In the genomic region with DNA sequence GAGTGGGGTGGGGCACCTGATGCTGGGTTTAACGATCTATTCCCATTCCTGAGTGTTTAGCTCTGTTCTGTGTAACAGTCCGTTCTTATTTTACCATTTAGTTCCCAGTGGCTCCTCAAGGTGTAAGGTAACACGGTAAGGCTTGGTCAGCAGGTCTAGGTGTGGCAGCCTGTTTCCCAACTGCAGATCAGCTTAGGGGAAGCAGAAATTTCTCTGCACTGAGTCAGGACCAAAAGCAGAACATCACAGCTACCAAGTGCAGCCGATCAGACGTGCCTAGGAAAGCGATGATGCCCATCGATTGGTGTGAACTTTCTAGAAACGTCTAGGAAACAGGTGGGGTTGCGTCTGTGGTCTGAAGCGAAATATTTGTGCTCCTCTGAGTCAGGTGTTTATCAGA, we compare ENCODE assay signal across 18 cellular contexts.
"Had no signal": no experiment of that assay in that cellular context is flagged by ENCODE, and none has a peak within 500 bp of the region (broad histone marks: within the 10 kb centered on the region; RNA-seq: fewer than 3 reads in every experiment).

No MANE protein-coding gene starts in this region.

- H3K27me3 ChIP-seq: body of pancreas had no signal

- H3K9me3 ChIP-seq: body of pancreas, gastroesophageal sphincter, transverse colon had no signal

- H3K36me3 ChIP-seq: gastroesophageal sphincter, transverse colon had no signal

- DNase-seq: activated B cell treated with CpG ODN at 0.5 μM for 24 hours; activated CD4-positive, alpha-beta T cell treated with anti-CD3 and anti-CD28 coated beads for 48 hours; activated CD8-positive, alpha-beta memory T cell treated with anti-CD3 and anti-CD28 coated beads, Interleukin-2, amount 50 U/mL, for 4 hours; activated CD8-positive, alpha-beta T cell treated with anti-CD3 and anti-CD28 coated beads, Interleukin-2, amount 10 ng/mL, durations not matched to agents 7 days and 5 days; activated gamma-delta T cell; activated T-cell treated with anti-CD3 and anti-CD28 coated beads, Interleukin-2, amount 50 U/mL, for 48 hours; amniotic stem cell; body of pancreas; cerebellar nuclear complex; effector memory CD4-positive, alpha-beta T cell; left ventricle myocardium superior; nucleus accumbens; posterior cingulate gyrus; stimulated activated CD4-positive, alpha-beta T cell treated with anti-CD3 and anti-CD28 coated beads, Interleukin-15, amount 100 ng/mL, for 24 hours; stimulated activated CD4-positive, alpha-beta T cell treated with anti-CD3 and anti-CD28 coated beads, Interleukin-4, amount 100 ng/mL, for 1 hour; stimulated activated naive B cell treated with anti-CD40 and anti-IgM and Interleukin-4, amounts not matched to agents 10 μg/mL and 1 μg/mL and 100 μg/mL, for 72 hours; transverse colon had no signal

- H3K27ac ChIP-seq: body of pancreas, gastroesophageal sphincter, transverse colon had no signal

- H3K4me3 ChIP-seq: body of pancreas, gastroesophageal sphincter, transverse colon had no signal

- H3K4me1 ChIP-seq: gastroesophageal sphincter, transverse colon had no signal

- ATAC-seq: activated CD8-positive, alpha-beta T cell treated with anti-CD3 and anti-CD28 coated beads, Interleukin-2, amount 10 ng/mL, durations not matched to agents 7 days and 5 days; body of pancreas; gastroesophageal sphincter; left ventricle myocardium superior; stimulated activated naive B cell treated with anti-CD40 and anti-IgM and Interleukin-4, amounts not matched to agents 10 μg/mL and 1 μg/mL and 100 μg/mL, for 72 hours had no signal
